Comparison of ENCODE assay signal across 23 cellular contexts in genomic region chr17:59436900-59437299, GRCh38.
DNase-seq lines count a peak whose midpoint lies in the region; ATAC-seq and TF ChIP-seq lines count a peak whose summit lies in the region.
"Had no signal": no experiment of that assay in that cellular context is flagged by ENCODE, and none has a peak within 500 bp of the region (broad histone marks: within the 10 kb centered on the region; RNA-seq: fewer than 3 reads in every experiment).

No MANE protein-coding gene starts in this region.

- no peaks in the 10 kb centered on the region for H3K36me3 Mint-ChIP-seq in CD14-positive monocyte
- H3K36me3 Mint-ChIP-seq in activated T-helper 2 cell treated with anti-CD3 and anti-CD28 coated beads, Interferon-gamma antibody, Interleukin-2, Interleukin-4, amounts not matched to agents 10 μg/mL and 5 μg/mL and 100 μg/mL, durations not matched to agents 14 hours and 24 hours and 36 hours (ENCODE audit: low read depth) = no peaks in the 10 kb centered on the region
- no peaks in the 10 kb centered on the region for H3K36me3 Mint-ChIP-seq in T-helper 2 cell treated with Interferon-gamma antibody and Interleukin-4, amounts not matched to agents 5 μg/mL and 100 μg/mL, for 36 hours (ENCODE audit: low read depth)
- H3K36me3 Mint-ChIP-seq: CD8-positive, alpha-beta memory T cell had no signal

- H3K4me1 Mint-ChIP-seq in CD14-positive monocyte = peaks cover 78% of the 10 kb centered on the region
- H3K4me1 Mint-ChIP-seq in activated T-helper 2 cell treated with anti-CD3 and anti-CD28 coated beads, Interferon-gamma antibody, Interleukin-2, Interleukin-4, amounts not matched to agents 10 μg/mL and 5 μg/mL and 100 μg/mL, durations not matched to agents 14 hours and 24 hours and 36 hours (ENCODE audit: low read depth) = peaks cover 72% of the 10 kb centered on the region
- peaks cover 56% of the 10 kb centered on the region for H3K4me1 Mint-ChIP-seq in T-helper 2 cell treated with Interferon-gamma antibody and Interleukin-4, amounts not matched to agents 5 μg/mL and 100 μg/mL, for 36 hours (ENCODE audit: low read depth)

- peak overlapping the region; percentile 77 for H3K27ac ChIP-seq in left ventricle myocardium inferior (replicated peaks)

- TF ChIP-seq CTCF in CD14-positive monocyte (IDR thresholded peaks at IDR 0.05) (no peak), left ventricle myocardium inferior (IDR thresholded peaks at IDR 0.05; ENCODE audit: borderline replicate concordance) (no peak)

- peaks cover 7% of the 10 kb centered on the region for H3K9me3 ChIP-seq in left ventricle myocardium inferior (replicated peaks)
- H3K9me3 ChIP-seq: right lobe of liver had no signal

- H3K4me3 ChIP-seq in left ventricle myocardium inferior = no peak overlapping the region
- H3K4me3 ChIP-seq: right lobe of liver had no signal

- no peak for ATAC-seq in GM18868 (IDR thresholded peaks at IDR 0.05; ENCODE audit: unreplicated experiment)
- ATAC-seq: activated T-cell treated with anti-CD3 and anti-CD28 coated beads, Interleukin-2, amount 50 U/mL, for 72 hours; esophagus mucosa; HCT116 had no signal

- H3K27me3 Mint-ChIP-seq in CD14-positive monocyte (ENCODE audit: low read depth in 3 of 3) = peaks cover 0 to 6% (median 4%) of the 10 kb centered on the region in 3 donors
- no peaks in the 10 kb centered on the region for H3K27me3 Mint-ChIP-seq in activated T-helper 2 cell treated with anti-CD3 and anti-CD28 coated beads, Interferon-gamma antibody, Interleukin-2, Interleukin-4, amounts not matched to agents 10 μg/mL and 5 μg/mL and 100 μg/mL, durations not matched to agents 14 hours and 24 hours and 36 hours (ENCODE audit: low read depth)
- H3K27me3 Mint-ChIP-seq in T-helper 2 cell treated with Interferon-gamma antibody and Interleukin-4, amounts not matched to agents 5 μg/mL and 100 μg/mL, for 36 hours (ENCODE audit: low read depth) = no peaks in the 10 kb centered on the region

- H3K27me3 ChIP-seq in left ventricle myocardium inferior (ENCODE audit: low read depth) = no peaks in the 10 kb centered on the region
- H3K27me3 ChIP-seq: right lobe of liver had no signal

- peaks cover 0 to 2% (median 0%) of the 10 kb centered on the region in 7 donors for H3K9me3 Mint-ChIP-seq in CD14-positive monocyte
- H3K9me3 Mint-ChIP-seq in activated T-helper 2 cell treated with anti-CD3 and anti-CD28 coated beads, Interferon-gamma antibody, Interleukin-2, Interleukin-4, amounts not matched to agents 10 μg/mL and 5 μg/mL and 100 μg/mL, durations not matched to agents 14 hours and 24 hours and 36 hours = peaks cover 7% of the 10 kb centered on the region
- peaks cover 4% of the 10 kb centered on the region for H3K9me3 Mint-ChIP-seq in T-helper 2 cell treated with Interferon-gamma antibody and Interleukin-4, amounts not matched to agents 5 μg/mL and 100 μg/mL, for 36 hours

- no peak overlapping the region for H3K4me3 Mint-ChIP-seq in CD14-positive monocyte
- no peak overlapping the region for H3K4me3 Mint-ChIP-seq in activated T-helper 2 cell treated with anti-CD3 and anti-CD28 coated beads, Interferon-gamma antibody, Interleukin-2, Interleukin-4, amounts not matched to agents 10 μg/mL and 5 μg/mL and 100 μg/mL, durations not matched to agents 14 hours and 24 hours and 36 hours (ENCODE audit: low read depth)
- H3K4me3 Mint-ChIP-seq in T-helper 2 cell treated with Interferon-gamma antibody and Interleukin-4, amounts not matched to agents 5 μg/mL and 100 μg/mL, for 36 hours = no peak overlapping the region
- H3K4me3 Mint-ChIP-seq: activated naive CD8-positive, alpha-beta T cell treated with anti-CD3 and anti-CD28 coated beads for 36 hours; CD8-positive, alpha-beta memory T cell; naive thymus-derived CD4-positive, alpha-beta T cell had no signal

- no peak for DNase-seq in CD14-positive monocyte (ENCODE audit: low spot score)
- no peak for DNase-seq in activated T-helper 2 cell treated with anti-CD3 and anti-CD28 coated beads, Interferon-gamma antibody, Interleukin-2, Interleukin-4, amounts not matched to agents 10 μg/mL and 5 μg/mL and 100 μg/mL, durations not matched to agents 14 hours and 24 hours and 36 hours (ENCODE audit: low spot score)
- peak; percentile 65 for DNase-seq in left ventricle myocardium inferior
- peak; percentile 53 for DNase-seq in pons (ENCODE audit: low spot score)
- no peak for DNase-seq in T-helper 2 cell treated with Interferon-gamma antibody and Interleukin-4, amounts not matched to agents 5 μg/mL and 100 μg/mL, for 36 hours (ENCODE audit: low spot score)
- no peak for DNase-seq in AG20443 (ENCODE audit: low spot score)
- DNase-seq: activated CD4-positive, CD25-positive, alpha-beta regulatory T cell; activated naive CD8-positive, alpha-beta T cell treated with anti-CD3 and anti-CD28 coated beads for 36 hours; activated T-cell treated with anti-CD3 and anti-CD28 coated beads, Interleukin-2, amount 50 U/mL, for 72 hours; CD8-positive, alpha-beta memory T cell; DMS53; effector memory CD4-positive, alpha-beta T cell; KG1; kidney glomerular epithelial cell; naive thymus-derived CD4-positive, alpha-beta T cell; NCI-H146; NCI-H526; RPMI8226; T1000 had no signal

- no peaks in the 10 kb centered on the region for H3K36me3 ChIP-seq in left ventricle myocardium inferior
- H3K36me3 ChIP-seq: right lobe of liver had no signal

- H3K4me1 ChIP-seq in left ventricle myocardium inferior = peaks cover 65% of the 10 kb centered on the region

- H3K27ac Mint-ChIP-seq in CD14-positive monocyte = peak overlapping the region; percentile 87 to 94 (median 93)
- H3K27ac Mint-ChIP-seq in activated T-helper 2 cell treated with anti-CD3 and anti-CD28 coated beads, Interferon-gamma antibody, Interleukin-2, Interleukin-4, amounts not matched to agents 10 μg/mL and 5 μg/mL and 100 μg/mL, durations not matched to agents 14 hours and 24 hours and 36 hours = peak overlapping the region; percentile 56
- no peak overlapping the region for H3K27ac Mint-ChIP-seq in T-helper 2 cell treated with Interferon-gamma antibody and Interleukin-4, amounts not matched to agents 5 μg/mL and 100 μg/mL, for 36 hours
- H3K27ac Mint-ChIP-seq: activated naive CD8-positive, alpha-beta T cell treated with anti-CD3 and anti-CD28 coated beads for 36 hours; CD8-positive, alpha-beta memory T cell had no signal

- intact Hi-C loops in CD14-positive monocyte (cut with micrococcal nuclease) (loop anchor here (5.0 kb wide), 2 partner anchors 60 to 65 kb away; no protein-coding TSS in a partner anchor), left ventricle myocardium inferior (cut with micrococcal nuclease) (no loop called here)
- intact Hi-C loops in activated T-helper 2 cell treated with anti-CD3 and anti-CD28 coated beads, Interferon-gamma antibody, Interleukin-2, Interleukin-4, amounts not matched to agents 10 μg/mL and 5 μg/mL and 100 μg/mL, durations not matched to agents 14 hours and 24 hours and 36 hours (cut with micrococcal nuclease) = no loop called here

Comparison
In these comparisons a context has a peak if more than half of its experiments do, and no peak if none do; other contexts are left out.
1. DNase-seq: peak in left ventricle myocardium inferior (single experiment) and pons (single experiment); none in CD14-positive monocyte (single experiment), activated T-helper 2 cell treated with anti-CD3 and anti-CD28 coated beads, Interferon-gamma antibody, Interleukin-2, Interleukin-4, amounts not matched to agents 10 μg/mL and 5 μg/mL and 100 μg/mL, durations not matched to agents 14 hours and 24 hours and 36 hours (single experiment), T-helper 2 cell treated with Interferon-gamma antibody and Interleukin-4, amounts not matched to agents 5 μg/mL and 100 μg/mL, for 36 hours (single experiment) and AG20443 (single experiment).
2. intact Hi-C loops: an anchor here in CD14-positive monocyte (5.0 kb wide); none called in activated T-helper 2 cell treated with anti-CD3 and anti-CD28 coated beads, Interferon-gamma antibody, Interleukin-2, Interleukin-4, amounts not matched to agents 10 μg/mL and 5 μg/mL and 100 μg/mL, durations not matched to agents 14 hours and 24 hours and 36 hours and left ventricle myocardium inferior.